ENCODE assay signal across 24 cellular contexts in genomic region chr12:108205864-108206263, GRCh38.
"Had no signal": no experiment of that assay in that cellular context is flagged by ENCODE, and none has a peak within 500 bp of the region (broad histone marks: within the 10 kb centered on the region; RNA-seq: fewer than 3 reads in every experiment).

No MANE protein-coding gene starts in this region.

- H3K9me3 ChIP-seq: ascending aorta, breast epithelium had no signal

- H3K4me3 ChIP-seq: ascending aorta, breast epithelium, coronary artery, dorsolateral prefrontal cortex had no signal

- H3K4me1 ChIP-seq: ascending aorta, breast epithelium had no signal

- H3K27me3 ChIP-seq: ascending aorta, dorsolateral prefrontal cortex had no signal

- H3K36me3 ChIP-seq: ascending aorta, breast epithelium had no signal

- DNase-seq: activated CD4-positive, alpha-beta memory T cell treated with anti-CD3 and anti-CD28 coated beads for 36 hours; activated CD4-positive, alpha-beta T cell treated with anti-CD3 and anti-CD28 coated beads for 36 hours; activated CD4-positive, alpha-beta T cell treated with anti-CD3 and anti-CD28 coated beads, Interleukin-2, amount 10 ng/mL, durations not matched to agents 24 days and 14 days; activated CD4-positive, CD25-positive, alpha-beta regulatory T cell; activated CD4-positive, CD25-positive, alpha-beta regulatory T cell treated with anti-CD3 and anti-CD28 coated beads, Interleukin-2, amount 50 U/mL, for 72 hours; activated CD8-positive, alpha-beta memory T cell treated with anti-CD3 and anti-CD28 coated beads, Interleukin-2, amount 10 ng/mL, durations not matched to agents 7 days and 5 days; activated CD8-positive, alpha-beta memory T cell treated with anti-CD3 and anti-CD28 coated beads, Interleukin-2, amount 50 U/mL, for 4 hours; activated CD8-positive, alpha-beta T cell treated with anti-CD3 and anti-CD28 coated beads, Interleukin-2, amount 10 ng/mL, durations not matched to agents 7 days and 5 days; activated effector memory CD4-positive, alpha-beta T cell treated with anti-CD3 and anti-CD28 coated beads, Interleukin-2, amount 50 U/mL, for 16 hours; activated naive CD4-positive, alpha-beta T cell treated with anti-CD3 and anti-CD28 coated beads for 36 hours; activated naive CD8-positive, alpha-beta T cell treated with anti-CD3 and anti-CD28 coated beads for 36 hours; activated naive CD8-positive, alpha-beta T cell treated with anti-CD3 and anti-CD28 coated beads, Interleukin-2, amount 50 U/mL, for 24 hours; activated T-cell treated with anti-CD3 and anti-CD28 coated beads, Interleukin-2, amount 50 U/mL, for 1 hour; activated T-cell treated with anti-CD3 and anti-CD28 coated beads, Interleukin-2, amount 50 U/mL, for 48 hours; cerebellar nuclear complex; effector memory CD4-positive, alpha-beta T cell; endodermal cell; foreskin fibroblast; head of caudate nucleus; T-helper 2 cell had no signal

- H3K27ac ChIP-seq: ascending aorta, breast epithelium, coronary artery, dorsolateral prefrontal cortex had no signal
